ENCODE assay signal across 21 cellular contexts in the genomic region with DNA sequence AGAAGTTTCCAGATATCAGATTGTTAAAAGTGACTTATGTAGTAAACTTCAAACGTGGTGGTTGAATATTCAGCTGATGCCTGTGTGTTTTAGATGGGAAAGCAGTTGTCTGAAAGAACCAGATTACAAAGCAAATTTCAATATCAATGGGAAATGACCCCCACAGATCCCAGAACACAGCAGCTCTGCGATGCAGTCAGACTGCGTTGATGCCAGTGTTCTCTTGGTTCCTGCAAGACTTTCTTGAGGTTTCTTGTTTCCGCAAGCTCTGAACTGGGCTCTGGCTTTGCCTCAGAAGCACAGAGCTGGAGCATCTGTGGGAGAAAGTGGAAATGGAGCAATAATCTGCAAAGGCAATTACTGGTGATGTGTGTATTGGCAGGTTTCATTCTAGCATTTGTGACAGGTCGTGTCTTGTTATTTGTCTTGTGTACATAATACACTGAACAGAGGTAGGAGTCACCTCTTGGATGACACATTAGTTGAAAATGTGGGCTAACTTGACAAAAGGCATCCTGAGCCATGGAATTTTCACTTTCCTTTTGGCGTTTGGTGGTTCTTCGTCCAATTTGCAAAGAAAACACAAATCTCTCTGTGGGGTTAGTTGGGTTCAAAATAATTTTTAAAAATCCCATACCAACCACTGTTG. TPM values are rescaled to one million over a fixed set of nuclear protein-coding genes. Genes with fewer than 3 reads are reported as not detected.
DNase-seq lines count a peak whose midpoint lies in the region; ATAC-seq, FAIRE-seq and TF ChIP-seq lines count a peak whose summit lies in the region.
"Had no signal": no experiment of that assay in that cellular context is flagged by ENCODE, and none has a peak within 500 bp of the region (broad histone marks: within the 10 kb centered on the region; RNA-seq: fewer than 3 reads in every experiment).

No MANE protein-coding gene starts in this region.

- H3K36me3 ChIP-seq in GM12878 (ENCODE audit: control insufficient read depth in 2 of 2, insufficient read depth in 2 of 2, low read length in 1 of 2): no peaks in the 10 kb centered on the region
- H3K36me3 ChIP-seq: adrenal gland, ovary, sigmoid colon, thyroid gland had no signal

- H4K20me1 ChIP-seq in GM12878 (ENCODE audit: control insufficient read depth, insufficient read depth): no peaks in the 10 kb centered on the region

- no peaks in the 10 kb centered on the region for H3K27me3 ChIP-seq in GM12878 (replicated peaks in 1 of 2; ENCODE audit: control insufficient read depth in 2 of 2, insufficient read depth in 2 of 2, low read length in 1 of 2)
- H3K27me3 ChIP-seq: adrenal gland, ovary had no signal

- in situ Hi-C loops in GM12878 (cut with MboI): no loop called here

- TF ChIP-seq CTCF in GM12878 (IDR thresholded peaks at IDR 0.05 in 2 of 3, conservative IDR thresholded peaks at IDR 0.05 in 1 of 3; ENCODE audit: control insufficient read depth in 2 of 3, extremely low read depth in 1 of 3, insufficient read depth in 1 of 3, low read depth in 3 of 3, low read length in 3 of 3): no peak

- no peak for TF ChIP-seq POLR2A in GM12878 (IDR thresholded peaks at IDR 0.05; ENCODE audit: low read depth, low read length)

- no peak overlapping the region for H3K9ac ChIP-seq in GM12878 (ENCODE audit: control insufficient read depth, insufficient read depth, low read length)
- H3K9ac ChIP-seq: KMS-11 had no signal

- ATAC-seq in GM12878 (no peak), GM19395 (IDR thresholded peaks at IDR 0.05; ENCODE audit: unreplicated experiment) (no peak), sciatic nerve (no peak)
- ATAC-seq: stimulated activated naive B cell treated with anti-CD40 and anti-IgM and Interleukin-4, amounts not matched to agents 10 μg/mL and 1 μg/mL and 100 μg/mL, for 72 hours; T-cell had no signal

- no peaks in the 10 kb centered on the region for H3K79me2 ChIP-seq in GM12878 (ENCODE audit: control insufficient read depth, insufficient read depth, low read length)

- SMC1A ChIA-PET in GM12878 (lab: Charles Lee; ENCODE audit: uncharacterized antibody, unreplicated experiment): interaction anchor here (0.6 to 16.5 kb wide), 3 partner anchors 8 to 1100 kb away, joined by 3 to 327 read pairs (median 3); a partner anchor contains a TSS

- H3K4me1 ChIP-seq in GM12878 (ENCODE audit: control insufficient read depth, insufficient read depth, low read length): peaks cover 22% of the 10 kb centered on the region
- H3K4me1 ChIP-seq: adrenal gland, sigmoid colon, thyroid gland had no signal

- no TSS peak for BruUV-seq in GM12878 (replicated peaks; lab: Mats Ljungman, UMichigan)

- CTCF ChIA-PET in GM12878 (lab: Yijun Ruan, JAX): interaction anchor here (18.0 to 18.7 kb wide), 2 partner anchors 6 kb away, joined by 508 read pairs; a partner anchor contains a TSS

- no peak for TF ChIP-seq RAD21 in GM12878 (IDR thresholded peaks at IDR 0.05; ENCODE audit: insufficient read depth, low read depth, low read length)

- H2AFZ ChIP-seq in GM12878 (ENCODE audit: control insufficient read depth, low read depth, low read length): no peak overlapping the region

- H3K27ac ChIP-seq in GM12878 (ENCODE audit: control insufficient read depth, insufficient read depth): no peak overlapping the region
- H3K27ac ChIP-seq: adrenal gland, KMS-11, ovary, sigmoid colon, thyroid gland had no signal

- no peak overlapping the region for H3K4me2 ChIP-seq in GM12878 (ENCODE audit: control insufficient read depth, insufficient read depth)
- H3K4me2 ChIP-seq: KMS-11 had no signal

- intact Hi-C loops in GM12878 (cut with micrococcal nuclease; ENCODE audit: unreplicated experiment) (no loop called here), sciatic nerve (cut with DNase I) (no loop called here)

- POLR2A ChIA-PET in GM12878 (lab: Charles Lee): no interaction called here

- 50% methylated on average over 7 of the region's 7 CpGs for WGBS in GM12878 (ENCODE audit: insufficient coverage, insufficient replicate concordance, low lambda C conversion rate, missing lambda C conversion rate)

- RAD21 ChIA-PET in GM12878 (lab: Charles Lee; ENCODE audit: unreplicated experiment): interaction anchor here (10.5 kb wide), 1 partner anchor 10 kb away, joined by 107 read pairs; no protein-coding TSS in a partner anchor

- DNase-seq in DMS53 treated with DMSO at 0.1 percent for 48 hours (lab: John Stamatoyannopoulos, UW; ENCODE audit: unreplicated experiment): peak; percentile 2
- DNase-seq in HPDE6-E6E7 (ENCODE audit: extremely low spot score): peak; percentile 86
- no peak for DNase-seq in GM12878 (ENCODE audit: low read depth, low spot score)
- peak; percentile 67 for DNase-seq in kidney tubule cell (ENCODE audit: low spot score)
- DNase-seq in activated effector memory CD4-positive, alpha-beta T cell treated with Interleukin-2 at 50 U/mL for 16 hours: no peak
- no peak for DNase-seq in cerebellum (ENCODE audit: low spot score)
- no peak for DNase-seq in sciatic nerve (ENCODE audit: low spot score)
- DNase-seq: activated CD4-positive, alpha-beta T cell treated with anti-CD3 and anti-CD28 coated beads, Interleukin-2, amount 50 U/mL, for 1 hour; activated gamma-delta T cell treated with Interleukin-2 at 50 U/mL for 16 hours; adrenal gland; DMS 273 treated with DMSO at 0.1 percent for 48 hours; NCI-H1417 treated with DMSO at 0.1 percent for 48 hours; ovary; Right ventricle myocardium superior; sigmoid colon; stimulated activated naive B cell treated with anti-CD40 and anti-IgM and Interleukin-4, amounts not matched to agents 10 μg/mL and 1 μg/mL and 100 μg/mL, for 72 hours; T-cell; thyroid gland had no signal

- no peaks in the 10 kb centered on the region for H3K9me3 ChIP-seq in GM12878 (replicated peaks; ENCODE audit: control insufficient read depth, insufficient read depth, low read length)
- H3K9me3 ChIP-seq: adrenal gland, ovary, sigmoid colon, thyroid gland had no signal

- no peak for FAIRE-seq in GM12878 (lab: Jason Lieb, UNC)

- no peak for TF ChIP-seq EP300 in GM12878 (IDR thresholded peaks at IDR 0.05; ENCODE audit: borderline replicate concordance in 1 of 2, control insufficient read depth in 1 of 2, low read depth in 2 of 2, low read length in 2 of 2)

- no peak overlapping the region for H3K4me3 ChIP-seq in GM12878
- H3K4me3 ChIP-seq: adrenal gland, ovary, sigmoid colon, thyroid gland had no signal

TF ChIP-seq in GM12878, 131 proteins besides CTCF, POLR2A, EP300 and RAD21:
- no peak for TF ChIP-seq SREBF2 (IDR thresholded peaks at IDR 0.05; ENCODE audit: low read length)
- TF ChIP-seq, protein P1, sequence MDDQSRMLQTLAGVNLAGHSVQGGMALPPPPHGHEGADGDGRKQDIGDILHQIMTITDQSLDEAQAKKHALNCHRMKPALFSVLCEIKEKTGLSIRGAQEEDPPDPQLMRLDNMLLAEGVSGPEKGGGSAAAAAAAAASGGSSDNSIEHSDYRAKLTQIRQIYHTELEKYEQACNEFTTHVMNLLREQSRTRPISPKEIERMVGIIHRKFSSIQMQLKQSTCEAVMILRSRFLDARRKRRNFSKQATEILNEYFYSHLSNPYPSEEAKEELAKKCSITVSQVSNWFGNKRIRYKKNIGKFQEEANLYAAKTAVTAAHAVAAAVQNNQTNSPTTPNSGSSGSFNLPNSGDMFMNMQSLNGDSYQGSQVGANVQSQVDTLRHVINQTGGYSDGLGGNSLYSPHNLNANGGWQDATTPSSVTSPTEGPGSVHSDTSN (IDR thresholded peaks at IDR 0.05; ENCODE audit: insufficient replicate concordance, low read depth, low read length): peak; percentile 2

RNA-seq across cellular contexts. Expression of a gene that starts 10.8 kb away (rescaled TPM):
- total RNA-seq in GM12878 (2013; cell fraction: nucleolus; rRNA removed): 4.2 and 4.3 TPM in 2 replicates
- total RNA-seq in GM12878 (2014; rRNA removed) (2.8 and 4.8 TPM in 2 replicates), GM12878 (2014; rRNA removed; fragmentation: Illumina TruSeq; extraction: Trizol) (4.5 and 4.6 TPM in 2 replicates), GM12878 (2021) (1.9 and 3.3 TPM in 2 replicates), cerebellum (0.91 TPM), sciatic nerve (not detected)
- 6.9 TPM for polyA plus RNA-seq in GM12878 (2011; ENCODE audit: low read depth)
- polyA plus RNA-seq in GM12878 (2011; rRNA removed) (1.0 TPM in 2 replicates), GM12878 (2014; fragmentation: Illumina TruSeq; extraction: Trizol) (5.9 and 6.6 TPM in 2 replicates), GM12878 (2014; fragmentation: Nextera tagmentation; extraction: Ambion mirVana) (1 to 10 TPM; 3.4 to 5.2 TPM), GM12878 (2014; rRNA removed) (2.7 and 3.6 TPM in 2 replicates), GM12878 (2016; fragmentation: Nextera tagmentation; extraction: Ambion mirVana) (1 to 10 TPM; 5.8 to 5.9 TPM)
- 0.85 and 1.2 TPM in 2 replicates for polyA plus RNA-seq in GM12878 (2011; cell fraction: cytosol; rRNA removed)
- 1.9 and 2.8 TPM in 2 replicates for polyA plus RNA-seq in GM12878 (2011; cell fraction: nucleus; rRNA removed)
- polyA plus RNA-seq in GM12878 (2012): 5.0 and 11.3 TPM in 2 replicates
- 0.36 and 1.2 TPM in 2 replicates for polyA minus RNA-seq in GM12878 (2011; rRNA and poly(A)+ RNA removed)
- not detected in 2 replicates for polyA minus RNA-seq in GM12878 (2011; cell fraction: cytosol; rRNA and poly(A)+ RNA removed)
- polyA minus RNA-seq in GM12878 (2011; cell fraction: nucleus; rRNA and poly(A)+ RNA removed): 0.60 TPM in 1 of 2 replicates, not detected in the other
- total RNA-seq: Right ventricle myocardium superior, T-cell had no signal
- polyA plus RNA-seq: CD14-positive monocyte had no signal

Comparison
In these comparisons a context has a peak if more than half of its experiments do, and no peak if none do; other contexts are left out.
1. DNase-seq: peak in DMS53 treated with DMSO at 0.1 percent for 48 hours (single experiment), HPDE6-E6E7 (single experiment) and kidney tubule cell (single experiment); none in GM12878 (single experiment), activated effector memory CD4-positive, alpha-beta T cell treated with Interleukin-2 at 50 U/mL for 16 hours (single experiment), cerebellum (single experiment) and sciatic nerve (single experiment).